Comparison of ENCODE assay signal across 8 cellular contexts in genomic region chr15:50353251-50353998, GRCh38. TPM values are rescaled to one million over a fixed set of nuclear protein-coding genes. Genes with fewer than 3 reads are reported as not detected.
DNase-seq lines count a peak whose midpoint lies in the region; ATAC-seq and TF ChIP-seq lines count a peak whose summit lies in the region.

No MANE protein-coding gene starts in this region.

- 1 to 2% (median 1%) methylated on average over 8 of the region's 8 CpGs for WGBS in heart left ventricle, 4 donors

- TF ChIP-seq POLR2A in heart left ventricle (IDR thresholded peaks at IDR 0.05): no peak

- H3K36me3 ChIP-seq in heart left ventricle: peaks cover 0 to 12% (median 0%) of the 10 kb centered on the region in 9 donors

- H3K4me1 ChIP-seq in heart left ventricle: peaks cover 8 to 68% (median 59%) of the 10 kb centered on the region in 12 donors

- intact Hi-C loops in heart left ventricle (cut with DNase I) (loop anchor here in 2 of 10 donors (2.0 to 10.0 kb wide), 2 partner anchors 71 to 551 kb away; partner anchors contain the start of genes AP4E1 (in 1 of the 2) and USP8 (in 1 of the 2)), Right ventricle myocardium superior (cut with DNase I) (no loop called here)

- H3K27me3 ChIP-seq in heart left ventricle (no peaks in the 10 kb centered on the region), layer of hippocampus (ENCODE audit: control insufficient read depth, insufficient read depth, low read length) (no peaks in the 10 kb centered on the region)

- no peaks in the 10 kb centered on the region for H3K9me3 ChIP-seq in heart left ventricle

- peak overlapping the region; percentile 16 to 100 (median 98) for H3K27ac ChIP-seq in heart left ventricle
- peak overlapping the region; percentile 96 for H3K27ac ChIP-seq in layer of hippocampus (ENCODE audit: low read depth, low read length)
- H3K27ac ChIP-seq in temporal lobe (ENCODE audit: low read depth, low read length): peak overlapping the region; percentile 85

- no peak for TF ChIP-seq CTCF in heart left ventricle (IDR thresholded peaks at IDR 0.05)

- DNase-seq in heart left ventricle (no peak), Right ventricle myocardium superior (no peak), NOMO-1 (lab: John Stamatoyannopoulos, UW; ENCODE audit: unreplicated experiment in 2 of 2) (peak; percentile 12 to 83), brain pericyte (ENCODE audit: low read depth, low spot score) (peak; percentile 11), cortex of kidney (lab: John Stamatoyannopoulos, UW) (no peak), HPDE6-E6E7 (ENCODE audit: extremely low spot score) (no peak)

- H3K4me3 ChIP-seq in heart left ventricle: peak overlapping the region; percentile 87 to 99 (median 94)

- ATAC-seq in heart left ventricle (peak in 3 of 4 donors; percentile 21 to 29 (median 24)), Right ventricle myocardium superior (ENCODE audit: poor library complexity) (no peak)

RNA-seq across cellular contexts. Expression of gene GABPB1, which starts 1.6 kb away (rescaled TPM):
- 10 to 100 TPM in 3 of 9 donors, 1 to 10 TPM in 6; 7.0 to 14.2 (median 9.6) TPM for total RNA-seq in heart left ventricle
- polyA plus RNA-seq in heart left ventricle: 1 to 10 TPM; 3.6 to 9.8 TPM
- total RNA-seq in Right ventricle myocardium superior: 8.4 TPM
- total RNA-seq in temporal lobe: 32.2 TPM

Comparison
In these comparisons a context has a peak if more than half of its experiments do, and no peak if none do; other contexts are left out.
1. DNase-seq: peak in NOMO-1 (2 of 2) and brain pericyte (single experiment); none in heart left ventricle (0 of 5), Right ventricle myocardium superior (single experiment), cortex of kidney (single experiment) and HPDE6-E6E7 (single experiment).
2. Peak in every context shown above with its lines, with median percentiles within 50 percentile points of each other: H3K27ac ChIP-seq.